1 cellular context compared by ENCODE assay signal in the genomic region with DNA sequence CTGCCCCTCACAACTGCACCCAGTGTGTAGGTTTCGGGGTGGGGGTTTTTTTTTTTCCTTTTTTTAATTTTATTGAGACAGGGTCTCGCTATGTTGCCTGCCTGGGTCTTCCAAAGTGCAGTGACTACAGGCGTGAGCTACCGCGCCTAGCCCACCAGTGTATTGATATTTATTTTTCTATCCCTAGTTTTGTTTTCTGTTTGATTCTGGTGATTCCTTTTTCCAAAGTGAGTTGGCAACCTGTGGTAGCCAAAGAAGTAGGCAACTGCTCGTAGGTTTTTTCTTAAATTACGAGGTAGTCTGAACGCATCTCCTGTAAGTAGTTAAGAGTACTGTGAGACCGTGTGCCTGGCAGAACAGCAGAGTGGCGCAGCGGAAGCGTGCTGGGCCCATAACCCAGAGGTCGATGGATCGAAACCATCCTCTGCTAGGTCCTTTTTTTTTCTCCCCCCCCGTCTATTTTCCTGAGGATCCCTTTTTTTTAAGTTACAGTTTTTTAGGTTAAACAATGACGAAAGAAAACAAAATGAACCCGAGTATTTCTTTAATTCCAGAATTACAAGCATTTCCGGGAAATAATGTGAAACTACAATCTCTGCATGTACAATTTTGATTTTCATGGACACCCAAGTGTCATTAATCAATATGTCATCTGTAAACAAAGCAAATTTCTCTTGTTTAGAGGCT.
TF ChIP-seq lines count a peak whose summit lies in the region.

No MANE protein-coding gene starts in this region.

TF ChIP-seq in HepG2, 621 proteins besides CTCF, POLR2A, EP300 and RAD21 (continued from another document and continues in another):
- no peak for TF ChIP-seq NR0B2 (CRISPR knock-in tag; IDR thresholded peaks at IDR 0.05)
- TF ChIP-seq ZNF546 (CRISPR knock-in tag; conservative IDR thresholded peaks at IDR 0.05), result no peak
- TF ChIP-seq SNAI1 (CRISPR knock-in tag; IDR thresholded peaks at IDR 0.05; ENCODE audit: borderline replicate concordance), result peak; percentile 44; the same call in 1 of the 2 replicates
- TF ChIP-seq MAX (IDR thresholded peaks at IDR 0.05), result no peak; the same call in 1 of the 2 replicates
- TF ChIP-seq, protein P1, sequence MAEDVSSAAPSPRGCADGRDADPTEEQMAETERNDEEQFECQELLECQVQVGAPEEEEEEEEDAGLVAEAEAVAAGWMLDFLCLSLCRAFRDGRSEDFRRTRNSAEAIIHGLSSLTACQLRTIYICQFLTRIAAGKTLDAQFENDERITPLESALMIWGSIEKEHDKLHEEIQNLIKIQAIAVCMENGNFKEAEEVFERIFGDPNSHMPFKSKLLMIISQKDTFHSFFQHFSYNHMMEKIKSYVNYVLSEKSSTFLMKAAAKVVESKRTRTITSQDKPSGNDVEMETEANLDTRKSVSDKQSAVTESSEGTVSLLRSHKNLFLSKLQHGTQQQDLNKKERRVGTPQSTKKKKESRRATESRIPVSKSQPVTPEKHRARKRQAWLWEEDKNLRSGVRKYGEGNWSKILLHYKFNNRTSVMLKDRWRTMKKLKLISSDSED (CRISPR knock-in tag; IDR thresholded peaks at IDR 0.05), result no peak
- peak; percentile 29; the same call in 1 of the 2 replicates for TF ChIP-seq RARA (CRISPR knock-in tag; IDR thresholded peaks at IDR 0.05)
- peak; percentile 63; the same call in 1 of the 2 replicates for TF ChIP-seq ZNF331 (CRISPR knock-in tag; IDR thresholded peaks at IDR 0.05)
- TF ChIP-seq ZNF33B (CRISPR knock-in tag; IDR thresholded peaks at IDR 0.05), result no peak
- TF ChIP-seq BRD4 (CRISPR knock-in tag; IDR thresholded peaks at IDR 0.05), result no peak
- no peak for TF ChIP-seq SRSF1 (optimal IDR thresholded peaks at IDR 0.05; ENCODE audit: low read depth, low read length)
- 0 out of 2 replicates have a peak, but pooled peaks have one; percentile 37 for TF ChIP-seq ZNF788 (CRISPR knock-in tag; IDR thresholded peaks at IDR 0.05; ENCODE audit: borderline replicate concordance)
- TF ChIP-seq SAFB2 (CRISPR knock-in tag; IDR thresholded peaks at IDR 0.05; ENCODE audit: borderline replicate concordance, low read depth), result no peak
- TF ChIP-seq SP2 (CRISPR knock-in tag; IDR thresholded peaks at IDR 0.05), result no peak
- no peak; the same call in 1 of the 2 replicates for TF ChIP-seq GZF1 (CRISPR knock-in tag; IDR thresholded peaks at IDR 0.05)
- no peak for TF ChIP-seq ZNF749 (CRISPR knock-in tag; IDR thresholded peaks at IDR 0.05; ENCODE audit: borderline replicate concordance)
- no peak for TF ChIP-seq ZNF619 (CRISPR knock-in tag; IDR thresholded peaks at IDR 0.05)
- TF ChIP-seq HDAC1 (CRISPR knock-in tag; IDR thresholded peaks at IDR 0.05), result 0 out of 2 replicates have a peak, but pooled peaks have one; percentile 15
- 0 out of 2 replicates have a peak, but pooled peaks have one; percentile 19 for TF ChIP-seq ZNF124 (CRISPR knock-in tag; IDR thresholded peaks at IDR 0.05)
- TF ChIP-seq ISX (CRISPR knock-in tag; conservative IDR thresholded peaks at IDR 0.05), result no peak
- TF ChIP-seq RBM39 (IDR thresholded peaks at IDR 0.05; ENCODE audit: low read depth, low read length, poor library complexity, severe bottlenecking), result no peak
- 0 out of 2 replicates have a peak, but pooled peaks have one; percentile 33 for TF ChIP-seq SALL1 (CRISPR knock-in tag; IDR thresholded peaks at IDR 0.05)
- peak; percentile 43; the same call in 1 of the 2 replicates for TF ChIP-seq NCOA2 (CRISPR knock-in tag; IDR thresholded peaks at IDR 0.05)
- no peak for TF ChIP-seq ZNF850 (CRISPR knock-in tag; conservative IDR thresholded peaks at IDR 0.05)
- peak; percentile 37; the same call in 1 of the 2 replicates for TF ChIP-seq ELF1 (CRISPR knock-in tag; IDR thresholded peaks at IDR 0.05)
- TF ChIP-seq KLF13 (CRISPR knock-in tag; IDR thresholded peaks at IDR 0.05), result no peak
- TF ChIP-seq TRIM24 (CRISPR knock-in tag; IDR thresholded peaks at IDR 0.05), result no peak
- 0 out of 2 replicates have a peak, but pooled peaks have one; percentile 32 for TF ChIP-seq ZNF773 (CRISPR knock-in tag; IDR thresholded peaks at IDR 0.05; ENCODE audit: borderline replicate concordance)
- no peak for TF ChIP-seq ATRX (CRISPR knock-in tag; IDR thresholded peaks at IDR 0.05; ENCODE audit: borderline replicate concordance)
- peak; percentile 70; the same call in 1 of the 2 replicates for TF ChIP-seq CHD4 (IDR thresholded peaks at IDR 0.05; ENCODE audit: borderline replicate concordance, low read length)
- TF ChIP-seq KAT8 (CRISPR knock-in tag; IDR thresholded peaks at IDR 0.05), result peak; percentile 37; the same call in 1 of the 2 replicates
- no peak for TF ChIP-seq THAP9 (CRISPR knock-in tag; IDR thresholded peaks at IDR 0.05; ENCODE audit: borderline replicate concordance)
- TF ChIP-seq ZNF253 (CRISPR knock-in tag; IDR thresholded peaks at IDR 0.05; ENCODE audit: borderline replicate concordance), result no peak
- no peak for TF ChIP-seq CSRNP2 (CRISPR knock-in tag; conservative IDR thresholded peaks at IDR 0.05; ENCODE audit: low read depth)
- no peak for TF ChIP-seq HDAC6 (IDR thresholded peaks at IDR 0.05; ENCODE audit: low read depth, low read length)
- no peak for TF ChIP-seq HCFC1 (IDR thresholded peaks at IDR 0.05; ENCODE audit: low read depth, low read length)
- no peak for TF ChIP-seq HOXD1 (CRISPR knock-in tag; IDR thresholded peaks at IDR 0.05)
- no peak; the same call in 2 of the 3 replicates for TF ChIP-seq MXI1 (IDR thresholded peaks at IDR 0.05; ENCODE audit: borderline replicate concordance, low read depth, low read length)
- no peak for TF ChIP-seq ERF (CRISPR knock-in tag; IDR thresholded peaks at IDR 0.05)
- no peak for TF ChIP-seq AKAP8 (CRISPR knock-in tag; IDR thresholded peaks at IDR 0.05)
- TF ChIP-seq, protein P2, sequence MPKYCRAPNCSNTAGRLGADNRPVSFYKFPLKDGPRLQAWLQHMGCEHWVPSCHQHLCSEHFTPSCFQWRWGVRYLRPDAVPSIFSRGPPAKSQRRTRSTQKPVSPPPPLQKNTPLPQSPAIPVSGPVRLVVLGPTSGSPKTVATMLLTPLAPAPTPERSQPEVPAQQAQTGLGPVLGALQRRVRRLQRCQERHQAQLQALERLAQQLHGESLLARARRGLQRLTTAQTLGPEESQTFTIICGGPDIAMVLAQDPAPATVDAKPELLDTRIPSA (CRISPR knock-in tag; IDR thresholded peaks at IDR 0.05; ENCODE audit: borderline replicate concordance), result no peak
- no peak for TF ChIP-seq RAD51 (IDR thresholded peaks at IDR 0.05; ENCODE audit: borderline replicate concordance)
- no peak for TF ChIP-seq EED (CRISPR knock-in tag; IDR thresholded peaks at IDR 0.05)
- TF ChIP-seq LBX2 (CRISPR knock-in tag; IDR thresholded peaks at IDR 0.05; ENCODE audit: borderline replicate concordance), result no peak
- TF ChIP-seq TBP (CRISPR knock-in tag; IDR thresholded peaks at IDR 0.05), result no peak
- no peak for TF ChIP-seq ZNF547 (CRISPR knock-in tag; IDR thresholded peaks at IDR 0.05)
- TF ChIP-seq ZNF354B (CRISPR knock-in tag; IDR thresholded peaks at IDR 0.05), result no peak
- TF ChIP-seq, protein P3, sequence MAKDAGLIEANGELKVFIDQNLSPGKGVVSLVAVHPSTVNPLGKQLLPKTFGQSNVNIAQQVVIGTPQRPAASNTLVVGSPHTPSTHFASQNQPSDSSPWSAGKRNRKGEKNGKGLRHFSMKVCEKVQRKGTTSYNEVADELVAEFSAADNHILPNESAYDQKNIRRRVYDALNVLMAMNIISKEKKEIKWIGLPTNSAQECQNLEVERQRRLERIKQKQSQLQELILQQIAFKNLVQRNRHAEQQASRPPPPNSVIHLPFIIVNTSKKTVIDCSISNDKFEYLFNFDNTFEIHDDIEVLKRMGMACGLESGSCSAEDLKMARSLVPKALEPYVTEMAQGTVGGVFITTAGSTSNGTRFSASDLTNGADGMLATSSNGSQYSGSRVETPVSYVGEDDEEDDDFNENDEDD (CRISPR knock-in tag; IDR thresholded peaks at IDR 0.05; ENCODE audit: borderline replicate concordance), result peak; percentile 36; the same call in 1 of the 2 replicates
- no peak for TF ChIP-seq ZNF839 (CRISPR knock-in tag; IDR thresholded peaks at IDR 0.05; ENCODE audit: borderline replicate concordance)
- TF ChIP-seq, protein P4, sequence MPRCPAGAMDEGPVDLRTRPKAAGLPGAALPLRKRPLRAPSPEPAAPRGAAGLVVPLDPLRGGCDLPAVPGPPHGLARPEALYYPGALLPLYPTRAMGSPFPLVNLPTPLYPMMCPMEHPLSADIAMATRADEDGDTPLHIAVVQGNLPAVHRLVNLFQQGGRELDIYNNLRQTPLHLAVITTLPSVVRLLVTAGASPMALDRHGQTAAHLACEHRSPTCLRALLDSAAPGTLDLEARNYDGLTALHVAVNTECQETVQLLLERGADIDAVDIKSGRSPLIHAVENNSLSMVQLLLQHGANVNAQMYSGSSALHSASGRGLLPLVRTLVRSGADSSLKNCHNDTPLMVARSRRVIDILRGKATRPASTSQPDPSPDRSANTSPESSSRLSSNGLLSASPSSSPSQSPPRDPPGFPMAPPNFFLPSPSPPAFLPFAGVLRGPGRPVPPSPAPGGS (CRISPR knock-in tag; IDR thresholded peaks at IDR 0.05), result no peak
- TF ChIP-seq, protein P5, sequence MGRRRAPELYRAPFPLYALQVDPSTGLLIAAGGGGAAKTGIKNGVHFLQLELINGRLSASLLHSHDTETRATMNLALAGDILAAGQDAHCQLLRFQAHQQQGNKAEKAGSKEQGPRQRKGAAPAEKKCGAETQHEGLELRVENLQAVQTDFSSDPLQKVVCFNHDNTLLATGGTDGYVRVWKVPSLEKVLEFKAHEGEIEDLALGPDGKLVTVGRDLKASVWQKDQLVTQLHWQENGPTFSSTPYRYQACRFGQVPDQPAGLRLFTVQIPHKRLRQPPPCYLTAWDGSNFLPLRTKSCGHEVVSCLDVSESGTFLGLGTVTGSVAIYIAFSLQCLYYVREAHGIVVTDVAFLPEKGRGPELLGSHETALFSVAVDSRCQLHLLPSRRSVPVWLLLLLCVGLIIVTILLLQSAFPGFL (CRISPR knock-in tag; IDR thresholded peaks at IDR 0.05), result no peak
